ENCODE assay signal across 1 cellular context in the genomic region with DNA sequence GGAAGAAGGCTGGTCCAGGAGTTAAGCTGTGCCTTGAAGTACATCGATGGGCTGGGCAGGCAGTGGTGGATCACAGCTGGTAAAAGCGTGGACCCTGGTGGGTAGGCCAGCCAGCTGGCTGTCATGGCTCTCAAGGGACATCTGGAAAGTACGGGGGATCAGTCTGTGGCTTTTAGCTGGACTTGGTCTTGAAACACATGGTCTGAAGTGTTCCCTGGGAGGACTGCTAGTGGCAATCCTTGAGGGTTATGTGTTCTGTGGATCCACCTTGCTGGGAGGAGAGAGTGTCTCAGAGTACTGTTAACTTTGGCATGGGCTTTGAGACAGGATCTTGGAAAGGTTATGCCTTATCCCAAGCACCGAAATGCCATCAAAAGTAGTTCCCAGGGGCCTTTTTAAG.
TF ChIP-seq lines count a peak whose summit lies in the region.

No MANE protein-coding gene starts in this region.

TF ChIP-seq in IMR-90, 13 proteins besides CTCF, POLR2A, EP300 and RAD21:
- TF ChIP-seq BHLHE40 (IDR thresholded peaks at IDR 0.05; ENCODE audit: low read depth, low read length) (no peak), MAFK (IDR thresholded peaks at IDR 0.05; ENCODE audit: low read depth, low read length) (no peak), FOS (IDR thresholded peaks at IDR 0.05; ENCODE audit: low read depth, low read length) (no peak), CHD1 (IDR thresholded peaks at IDR 0.05; ENCODE audit: low read depth, low read length) (no peak), RFX5 (IDR thresholded peaks at IDR 0.05; ENCODE audit: low read depth, low read length) (no peak), NFE2L2 (IDR thresholded peaks at IDR 0.05; ENCODE audit: low read depth, low read length) (no peak)
- TF ChIP-seq, protein P1, sequence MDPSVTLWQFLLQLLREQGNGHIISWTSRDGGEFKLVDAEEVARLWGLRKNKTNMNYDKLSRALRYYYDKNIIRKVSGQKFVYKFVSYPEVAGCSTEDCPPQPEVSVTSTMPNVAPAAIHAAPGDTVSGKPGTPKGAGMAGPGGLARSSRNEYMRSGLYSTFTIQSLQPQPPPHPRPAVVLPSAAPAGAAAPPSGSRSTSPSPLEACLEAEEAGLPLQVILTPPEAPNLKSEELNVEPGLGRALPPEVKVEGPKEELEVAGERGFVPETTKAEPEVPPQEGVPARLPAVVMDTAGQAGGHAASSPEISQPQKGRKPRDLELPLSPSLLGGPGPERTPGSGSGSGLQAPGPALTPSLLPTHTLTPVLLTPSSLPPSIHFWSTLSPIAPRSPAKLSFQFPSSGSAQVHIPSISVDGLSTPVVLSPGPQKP (IDR thresholded peaks at IDR 0.05; ENCODE audit: borderline replicate concordance, low read depth, low read length), result no peak
